10 cellular contexts compared by ENCODE assay signal in the genomic region with DNA sequence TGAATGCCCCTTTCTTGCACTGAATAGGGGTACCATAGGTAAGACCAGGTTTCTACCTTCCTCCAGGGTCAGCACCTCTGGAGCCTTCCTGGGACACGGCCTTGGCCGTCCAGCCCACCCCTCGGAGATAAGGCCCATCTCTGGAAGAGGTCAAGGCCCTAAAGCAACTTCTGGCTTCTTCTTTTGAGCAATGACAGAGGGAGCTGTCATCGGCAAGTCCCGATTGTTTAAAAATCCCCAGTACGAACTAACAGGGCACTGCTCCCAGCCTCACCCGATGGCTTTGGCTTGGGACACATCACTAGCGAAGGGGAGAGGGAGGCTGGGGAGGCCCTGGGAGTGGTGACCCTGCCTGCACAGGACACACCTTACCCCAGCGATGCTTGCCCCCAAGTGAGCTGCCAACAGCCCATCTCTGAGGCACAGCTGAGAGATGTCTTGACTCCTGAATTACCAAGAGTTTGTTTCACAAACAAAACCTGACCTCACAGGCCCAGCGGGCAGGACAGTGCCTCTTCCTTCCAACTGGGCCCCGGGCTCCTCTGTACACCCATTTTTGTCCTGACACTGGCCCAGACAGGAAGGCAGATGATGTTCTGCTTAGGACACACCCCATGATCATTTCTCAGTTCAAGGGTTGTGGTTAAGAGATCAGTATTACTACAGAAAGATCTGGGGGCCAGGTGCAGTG. TPM values are rescaled to one million over a fixed set of nuclear protein-coding genes. Genes with fewer than 3 reads are reported as not detected.
A peak's percentile ranks its signal among the peaks of the same experiment; 100 is the strongest.
DNase-seq lines count a peak whose midpoint lies in the region; ATAC-seq, FAIRE-seq and TF ChIP-seq lines count a peak whose summit lies in the region.
"Had no signal": no experiment of that assay in that cellular context is flagged by ENCODE, and none has a peak within 500 bp of the region (broad histone marks: within the 10 kb centered on the region; RNA-seq: fewer than 3 reads in every experiment).

No MANE protein-coding gene starts in this region.

- peak; percentile 32 for ATAC-seq in GM18909 (IDR thresholded peaks at IDR 0.05; ENCODE audit: poor library complexity, unreplicated experiment)

- DNase-seq in endothelial cell (ENCODE audit: low spot score) (no peak), kidney tubule cell (ENCODE audit: low spot score) (no peak), chondrocyte (ENCODE audit: low spot score) (no peak), RCC 7860 (ENCODE audit: low spot score) (no peak), OCI-M1 (lab: John Stamatoyannopoulos, UW) (no peak)

- H3K9me3 Mint-ChIP-seq in endothelial cell (ENCODE audit: unreplicated experiment) (no peaks in the 10 kb centered on the region), chondrocyte (ENCODE audit: low read depth) (no peaks in the 10 kb centered on the region)

- no peak for FAIRE-seq in RCC 7860 (lab: Jason Lieb, UNC)

- peaks cover 23% of the 10 kb centered on the region; the same call in 1 of the 2 replicates for H3K36me3 ChIP-seq in KOPT-K1 (ENCODE audit: insufficient read depth, low read length)
- H3K36me3 ChIP-seq in skeletal muscle tissue (ENCODE audit: control insufficient read depth in 3 of 3, insufficient read depth in 3 of 3, low read length in 3 of 3) = peaks cover 11 to 14% (median 14%) of the 10 kb centered on the region in 3 donors

- H3K4me3 ChIP-seq in skeletal muscle tissue (ENCODE audit: low read length in 3 of 3) = peak overlapping the region; percentile 30 to 45 (median 35)

- H3K27me3 ChIP-seq in skeletal muscle tissue (ENCODE audit: control insufficient read depth in 3 of 3, insufficient read depth in 3 of 3, low read length in 3 of 3) = no peaks in the 10 kb centered on the region

- H3K9me3 ChIP-seq in KOPT-K1 (ENCODE audit: insufficient read depth, low read length, poor library complexity, severe bottlenecking) = no peaks in the 10 kb centered on the region
- H3K9me3 ChIP-seq in skeletal muscle tissue (ENCODE audit: control insufficient read depth in 3 of 3, low read length in 3 of 3) = no peaks in the 10 kb centered on the region

- H3K4me3 Mint-ChIP-seq in endothelial cell (ENCODE audit: unreplicated experiment) (peak overlapping the region; percentile 67), chondrocyte (ENCODE audit: unreplicated experiment) (no peak overlapping the region)

- no peak for TF ChIP-seq CTCF in endothelial cell (IDR thresholded peaks at IDR 0.05; ENCODE audit: unreplicated experiment)
- TF ChIP-seq CTCF in chondrocyte (IDR thresholded peaks at IDR 0.05) = no peak

- peaks cover 5% of the 10 kb centered on the region for H3K27me3 Mint-ChIP-seq in endothelial cell (ENCODE audit: unreplicated experiment)
- no peaks in the 10 kb centered on the region for H3K27me3 Mint-ChIP-seq in chondrocyte (ENCODE audit: low read depth)

- H3K36me3 Mint-ChIP-seq in endothelial cell (ENCODE audit: low read depth, unreplicated experiment) (peaks cover 15% of the 10 kb centered on the region), chondrocyte (ENCODE audit: low read depth) (peaks cover 3% of the 10 kb centered on the region)

- peak overlapping the region; percentile 47 to 80 (median 68) for H3K9ac ChIP-seq in skeletal muscle tissue (ENCODE audit: low read depth in 1 of 3, low read length in 3 of 3)

- H3K27ac ChIP-seq in KOPT-K1 (ENCODE audit: low read depth, low read length, poor library complexity, severe bottlenecking) = peak overlapping the region; percentile 12
- H3K27ac ChIP-seq in skeletal muscle tissue (ENCODE audit: low read depth, low read length) = peak overlapping the region; percentile 99

- H3K4me1 ChIP-seq in skeletal muscle tissue (ENCODE audit: control insufficient read depth in 3 of 3, insufficient read depth in 3 of 3, low read length in 3 of 3) = peaks cover 71 to 83% (median 76%) of the 10 kb centered on the region in 3 donors

- H3K4me1 Mint-ChIP-seq in endothelial cell (ENCODE audit: unreplicated experiment) (peaks cover 10% of the 10 kb centered on the region), chondrocyte (ENCODE audit: low read depth) (peaks cover 21% of the 10 kb centered on the region)

- H3K27ac Mint-ChIP-seq in endothelial cell (ENCODE audit: unreplicated experiment) (no peak overlapping the region), chondrocyte (ENCODE audit: unreplicated experiment) (no peak overlapping the region)

RNA-seq across cellular contexts. Expression of a gene that starts 4.8 kb away (rescaled TPM):
- total RNA-seq in endothelial cell (ENCODE audit: unreplicated experiment) = 72.6 TPM
- 34.4 TPM for total RNA-seq in skeletal muscle tissue
- 35.1 to 57.6 TPM (median 52.3 TPM) in 3 replicates for total RNA-seq in chondrocyte

RNA-seq across cellular contexts. Expression of a gene that starts 13.7 kb away (rescaled TPM):
- total RNA-seq in endothelial cell (ENCODE audit: unreplicated experiment) (23.8 TPM), skeletal muscle tissue (12.0 TPM), chondrocyte (21.1 to 29.5 TPM (median 23.4 TPM) in 3 replicates)

RNA-seq across cellular contexts. Expression of a gene that starts 14.0 kb away (rescaled TPM):
- total RNA-seq in endothelial cell (ENCODE audit: unreplicated experiment) (135 TPM), skeletal muscle tissue (23.0 TPM), chondrocyte (25.5 to 31.7 TPM (median 28.3 TPM) in 3 replicates)

RNA-seq across cellular contexts. Expression of a gene that starts 27.0 kb away (rescaled TPM):
- total RNA-seq in endothelial cell (ENCODE audit: unreplicated experiment) = not detected
- total RNA-seq in skeletal muscle tissue = 0.52 TPM
- total RNA-seq in chondrocyte = not detected in 3 replicates
- total RNA-seq: activated CD8-positive, alpha-beta memory T cell treated with anti-CD3 and anti-CD28 coated beads for 36 hours; mononuclear cell had no signal

RNA-seq across cellular contexts. Expression of a gene that starts 40.9 kb away (rescaled TPM):
- total RNA-seq in endothelial cell (ENCODE audit: unreplicated experiment) (22.0 TPM), skeletal muscle tissue (11.0 TPM), chondrocyte (10.2 to 11.6 TPM (median 10.9 TPM) in 3 replicates)
